Comparison of ENCODE assay signal across 9 cellular contexts in the genomic region with DNA sequence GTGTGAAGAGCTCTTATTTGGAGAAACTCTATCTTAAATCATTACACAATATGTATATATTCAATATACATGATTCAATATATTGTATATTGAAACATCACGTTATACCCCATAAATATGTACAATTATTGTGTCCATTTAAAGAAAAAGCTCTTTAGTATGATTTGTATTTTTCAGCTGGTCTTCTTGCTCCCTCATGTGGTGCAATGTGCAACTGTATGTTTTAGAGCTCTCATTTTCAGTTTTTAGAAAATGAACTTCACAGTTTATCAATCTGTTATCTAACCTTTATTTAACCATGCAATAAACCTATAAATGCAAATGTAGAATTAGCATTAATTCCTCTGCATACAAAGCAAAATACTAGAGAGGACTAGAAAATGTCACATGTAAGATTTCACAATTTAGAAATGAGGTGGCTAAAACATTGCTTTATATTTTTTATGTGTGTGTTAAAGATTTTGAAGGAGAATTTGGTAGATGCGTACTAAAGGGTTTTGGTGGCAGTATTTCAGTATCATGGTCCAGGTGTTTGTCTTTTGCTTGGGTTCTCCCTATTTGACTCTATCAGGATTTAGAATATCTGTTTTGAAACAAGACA.
DNase-seq lines count a peak whose midpoint lies in the region; ATAC-seq, FAIRE-seq and TF ChIP-seq lines count a peak whose summit lies in the region.
"Had no signal": no experiment of that assay in that cellular context is flagged by ENCODE, and none has a peak within 500 bp of the region (broad histone marks: within the 10 kb centered on the region; RNA-seq: fewer than 3 reads in every experiment).

No MANE protein-coding gene starts in this region.

- H3K4me1 ChIP-seq in H1 (replicated peaks in 1 of 4; ENCODE audit: control insufficient read depth in 3 of 4, insufficient read depth in 4 of 4, low read length in 3 of 4) = peaks cover 0 to 3% (median 0%) of the 10 kb centered on the region in 4 experiments; a peak in 1 of 7 replicates

- H3K36me3 ChIP-seq in H1 (ENCODE audit: control insufficient read depth in 2 of 4, insufficient read depth in 4 of 4, low read length in 3 of 4) = no peaks in the 10 kb centered on the region
- H3K36me3 ChIP-seq: BLaER1 treated with 17β-estradiol and CSF1 and Interleukin-3, amounts not matched to agents 10 nM and 100 nM had no signal

- H3K23ac ChIP-seq in H1 (ENCODE audit: insufficient read length) = no peak overlapping the region

- WGBS in H1 (ENCODE audit: extremely low coverage in 1 of 2, insufficient coverage in 1 of 2, insufficient read length in 1 of 2, insufficient replicate concordance in 2 of 2, low coverage in 1 of 2, low lambda C conversion rate in 2 of 2, missing lambda C conversion rate in 1 of 2), 2 experiments = 66 to 100% methylated on average over 1 to 2 of the region's 2 CpGs

- H3K56ac ChIP-seq in H1 (replicated peaks; ENCODE audit: insufficient read length, low read depth, low read length) = no peak overlapping the region

- no peaks in the 10 kb centered on the region for H4K20me1 ChIP-seq in H1 (replicated peaks in 1 of 2; ENCODE audit: control insufficient read depth in 1 of 2, insufficient read depth in 2 of 2, low read length in 2 of 2)
- H4K20me1 ChIP-seq: BLaER1 treated with 17β-estradiol and CSF1 and Interleukin-3, amounts not matched to agents 10 nM and 100 nM had no signal

- no peaks in the 10 kb centered on the region for H3K79me1 ChIP-seq in H1 (ENCODE audit: low read depth, low read length)

- POLR2A ChIA-PET in H1 (lab: Charles Lee; ENCODE audit: partially characterized antibody) = interaction anchor here (0.7 kb wide), 1 partner anchor 229 kb away, joined by 3 read pairs; no protein-coding TSS in a partner anchor

- no peak overlapping the region for H2AK5ac ChIP-seq in H1 (ENCODE audit: low read depth, low read length)

- no peak overlapping the region for H2AFZ ChIP-seq in H1 (ENCODE audit: low read length)

- H3K27me3 ChIP-seq in H1 (replicated peaks in 1 of 4; ENCODE audit: control insufficient read depth in 3 of 4, extremely low read depth in 1 of 4, insufficient read depth in 3 of 4, low read length in 3 of 4) = no peaks in the 10 kb centered on the region
- H3K27me3 ChIP-seq: BLaER1 treated with 17β-estradiol and CSF1 and Interleukin-3, amounts not matched to agents 10 nM and 100 nM had no signal

- H2BK120ac ChIP-seq in H1 (replicated peaks; ENCODE audit: low read depth, low read length) = no peak overlapping the region

- no peak overlapping the region for H3K4ac ChIP-seq in H1 (replicated peaks; ENCODE audit: insufficient read length, low read depth, low read length)

- no peak overlapping the region for H2BK20ac ChIP-seq in H1 (ENCODE audit: low read length)

- no peaks in the 10 kb centered on the region for H3K79me2 ChIP-seq in H1 (ENCODE audit: control insufficient read depth in 1 of 2, insufficient read depth in 2 of 2, low read length in 2 of 2)

- no peak overlapping the region for H3K9ac ChIP-seq in H1 (replicated peaks in 1 of 4; ENCODE audit: extremely low read depth in 1 of 4, low read depth in 3 of 4, low read length in 3 of 4)
- H3K9ac ChIP-seq: BLaER1 treated with 17β-estradiol and CSF1 and Interleukin-3, amounts not matched to agents 10 nM and 100 nM had no signal

- no peak overlapping the region for H2BK5ac ChIP-seq in H1 (ENCODE audit: low read depth, low read length)

- FAIRE-seq in H1 (lab: Jason Lieb, UNC) = peak; percentile 48

- no peaks in the 10 kb centered on the region for H3K23me2 ChIP-seq in H1 (ENCODE audit: low read depth, low read length)

- no peak overlapping the region for H4K91ac ChIP-seq in H1 (replicated peaks; ENCODE audit: insufficient read length, low read length)

- no peak overlapping the region for H2BK15ac ChIP-seq in H1 (ENCODE audit: low read length)

- DNase-seq in NCI-H1694 (lab: John Stamatoyannopoulos, UW) = peak; percentile 3
- no peak for DNase-seq in NCI-H1694 treated with DMSO at 0.1 percent for 48 hours (lab: John Stamatoyannopoulos, UW)
- DNase-seq in NAMALWA (ENCODE audit: low spot score) = peak; percentile 51
- no peak for DNase-seq in H1 (ENCODE audit: low read depth in 1 of 2, low spot score in 2 of 2)
- peak; percentile 41 for DNase-seq in renal cortical epithelial cell (ENCODE audit: low read depth)

- no peak for TF ChIP-seq POLR2A in H1 (IDR thresholded peaks at IDR 0.05; ENCODE audit: control extremely low read depth in 1 of 2, low read depth in 2 of 2, low read length in 2 of 2)

- peak; percentile 70 to 77 for TF ChIP-seq RAD21 in H1 (IDR thresholded peaks at IDR 0.05 in 1 of 2, conservative IDR thresholded peaks at IDR 0.05 in 1 of 2; ENCODE audit: low read depth in 2 of 2, low read length in 2 of 2)

- TF ChIP-seq EP300 in H1 (IDR thresholded peaks at IDR 0.05; ENCODE audit: borderline replicate concordance in 1 of 2, low read depth in 2 of 2, low read length in 2 of 2) = no peak

- H3K4me3 ChIP-seq in H1 (ENCODE audit: extremely low read depth in 1 of 4, insufficient read depth in 2 of 4, low read depth in 3 of 4, low read length in 4 of 4) = no peak overlapping the region
- H3K4me3 ChIP-seq: BLaER1 treated with 17β-estradiol and CSF1 and Interleukin-3, amounts not matched to agents 10 nM and 100 nM had no signal

- H3K9me3 ChIP-seq in H1 (ENCODE audit: insufficient read depth in 2 of 2, low read depth in 1 of 2, low read length in 1 of 2) = no peaks in the 10 kb centered on the region

- H2BK12ac ChIP-seq in H1 (ENCODE audit: low read depth, low read length) = no peak overlapping the region

- H3K18ac ChIP-seq in H1 (ENCODE audit: extremely low read depth, low read length) = no peak overlapping the region

- no peak overlapping the region for H4K5ac ChIP-seq in H1 (ENCODE audit: insufficient read length, low read depth, low read length)

- no peak for ATAC-seq in GM21381 (IDR thresholded peaks at IDR 0.05; ENCODE audit: unreplicated experiment)
- ATAC-seq in esophagus mucosa = no peak
- ATAC-seq in HG03108 (IDR thresholded peaks at IDR 0.05; ENCODE audit: unreplicated experiment) = no peak

- CTCF ChIA-PET in H1 (lab: Charles Lee; ENCODE audit: partially characterized antibody) = interaction anchor here (0.7 to 2.7 kb wide), 27 partner anchors 8 to 456 kb away, joined by 3 to 13 read pairs (median 4); no protein-coding TSS in a partner anchor

- H3K14ac ChIP-seq in H1 (ENCODE audit: insufficient read length) = no peak overlapping the region

- H4K8ac ChIP-seq in H1 (ENCODE audit: extremely low read depth, insufficient read depth, low read length) = no peak overlapping the region

- no peak overlapping the region for H3K4me2 ChIP-seq in H1 (ENCODE audit: insufficient read depth in 1 of 2, low read depth in 2 of 2, low read length in 2 of 2)

- no peak overlapping the region for H3K27ac ChIP-seq in H1 (ENCODE audit: low read depth, low read length)

- peak in 2 of 3 experiments; percentile 25 to 46; a peak in 2 of 4 replicates for TF ChIP-seq CTCF in H1 (IDR thresholded peaks at IDR 0.05; ENCODE audit: control extremely low read depth in 1 of 3, insufficient read depth in 1 of 3, low read depth in 1 of 3, low read length in 3 of 3)

TF ChIP-seq in H1, 55 proteins besides CTCF, POLR2A, EP300 and RAD21:
- TF ChIP-seq GTF2F1 (IDR thresholded peaks at IDR 0.05; ENCODE audit: borderline replicate concordance, low read depth, low read length) = no peak
- TF ChIP-seq SIX5 (IDR thresholded peaks at IDR 0.05; ENCODE audit: low read depth, low read length) = no peak
- TF ChIP-seq, protein P1, sequence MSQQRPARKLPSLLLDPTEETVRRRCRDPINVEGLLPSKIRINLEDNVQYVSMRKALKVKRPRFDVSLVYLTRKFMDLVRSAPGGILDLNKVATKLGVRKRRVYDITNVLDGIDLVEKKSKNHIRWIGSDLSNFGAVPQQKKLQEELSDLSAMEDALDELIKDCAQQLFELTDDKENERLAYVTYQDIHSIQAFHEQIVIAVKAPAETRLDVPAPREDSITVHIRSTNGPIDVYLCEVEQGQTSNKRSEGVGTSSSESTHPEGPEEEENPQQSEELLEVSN (IDR thresholded peaks at IDR 0.05) = no peak
- TF ChIP-seq NANOG (IDR thresholded peaks at IDR 0.05; ENCODE audit: insufficient read depth, low read depth, low read length, poor library complexity, severe bottlenecking) = no peak
- TF ChIP-seq PHF8 (conservative IDR thresholded peaks at IDR 0.05; ENCODE audit: low read depth, low read length) = no peak
- TF ChIP-seq TEAD4 (IDR thresholded peaks at IDR 0.05; ENCODE audit: low read depth, low read length) = no peak
TF ChIP-seq in H1: peak in this region for 0.

Comparison
In these comparisons a context has a peak if more than half of its experiments do, and no peak if none do; other contexts are left out.
1. DNase-seq: peak in NCI-H1694 (single experiment), NAMALWA (single experiment) and renal cortical epithelial cell (single experiment); none in NCI-H1694 treated with DMSO at 0.1 percent for 48 hours (single experiment) and H1 (0 of 2).